Comparison of ENCODE assay signal across 32 cellular contexts in genomic region chr16:8257561-8257960, GRCh38.
"Had no signal": no experiment of that assay in that cellular context is flagged by ENCODE, and none has a peak within 500 bp of the region (broad histone marks: within the 10 kb centered on the region; RNA-seq: fewer than 3 reads in every experiment).

No MANE protein-coding gene starts in this region.

- ATAC-seq: activated CD8-positive, alpha-beta T cell treated with anti-CD3 and anti-CD28 coated beads for 36 hours; activated naive CD8-positive, alpha-beta T cell treated with anti-CD3 and anti-CD28 coated beads, Interleukin-2, amount 50 U/mL, for 24 hours had no signal

- H3K27ac ChIP-seq: ascending aorta, cardiac muscle cell, VCaP had no signal

- H3K4me3 ChIP-seq: ascending aorta, cardiac muscle cell had no signal

- H3K9me3 Mint-ChIP-seq: activated B cell treated with CpG ODN at 0.5 μM for 24 hours; activated CD4-positive, alpha-beta T cell treated with anti-CD3 and anti-CD28 coated beads, Interleukin-2, amount 10 ng/mL, durations not matched to agents 24 days and 14 days; activated CD8-positive, alpha-beta T cell treated with anti-CD3 and anti-CD28 coated beads for 36 hours; brain had no signal

- DNase-seq: activated B cell treated with CpG ODN at 0.5 μM for 24 hours; activated CD4-positive, alpha-beta memory T cell treated with anti-CD3 and anti-CD28 coated beads for 36 hours; activated CD4-positive, alpha-beta T cell treated with anti-CD3 and anti-CD28 coated beads for 4 hours; activated CD4-positive, alpha-beta T cell treated with anti-CD3 and anti-CD28 coated beads, Interleukin-2, amount 10 ng/mL, durations not matched to agents 24 days and 14 days; activated CD4-positive, alpha-beta T cell treated with anti-CD3 and anti-CD28 coated beads, Interleukin-2, amount 50 U/mL, for 1 hour; activated CD4-positive, alpha-beta T cell treated with anti-CD3 and anti-CD28 coated beads, Interleukin-2, amount 50 U/mL, for 4 hours; activated CD4-positive, CD25-positive, alpha-beta regulatory T cell treated with anti-CD3 and anti-CD28 coated beads, Interleukin-2, amount 50 U/mL, for 72 hours; activated CD8-positive, alpha-beta memory T cell treated with anti-CD3 and anti-CD28 coated beads, Interleukin-2, amount 50 U/mL, for 4 hours; activated CD8-positive, alpha-beta T cell treated with anti-CD3 and anti-CD28 coated beads for 36 hours; activated effector memory CD4-positive, alpha-beta T cell treated with Interleukin-2 at 50 U/mL for 16 hours; activated gamma-delta T cell; activated naive CD4-positive, alpha-beta T cell treated with anti-CD3 and anti-CD28 coated beads, Interleukin-2, amount 10 ng/mL, durations not matched to agents 7 days and 5 days; activated naive CD4-positive, alpha-beta T cell treated with Interleukin-2 at 50 U/mL for 16 hours; activated naive CD8-positive, alpha-beta T cell treated with anti-CD3 and anti-CD28 coated beads, Interleukin-2, amount 10 ng/mL, durations not matched to agents 7 days and 5 days; activated naive CD8-positive, alpha-beta T cell treated with anti-CD3 and anti-CD28 coated beads, Interleukin-2, amount 50 U/mL, for 24 hours; activated T-cell treated with anti-CD3 and anti-CD28 coated beads, Interleukin-2, amount 50 U/mL, for 24 hours; activated T-cell treated with anti-CD3 and anti-CD28 coated beads, Interleukin-2, amount 50 U/mL, for 48 hours; caudate nucleus; SW 1271; T-helper 1 cell; T-helper 2 cell; T-helper 9 cell had no signal

- H3K4me1 Mint-ChIP-seq: activated B cell treated with CpG ODN at 0.5 μM for 24 hours; activated CD4-positive, alpha-beta T cell treated with anti-CD3 and anti-CD28 coated beads, Interleukin-2, amount 10 ng/mL, durations not matched to agents 24 days and 14 days; activated naive CD4-positive, alpha-beta T cell treated with anti-CD3 and anti-CD28 coated beads, Interleukin-2, amount 10 ng/mL, durations not matched to agents 7 days and 5 days; activated naive CD4-positive, alpha-beta T cell treated with anti-CD3 and anti-CD28 coated beads, Interleukin-2, amount 50 U/mL, for 24 hours; activated naive CD8-positive, alpha-beta T cell treated with anti-CD3 and anti-CD28 coated beads, Interleukin-2, amount 10 ng/mL, durations not matched to agents 7 days and 5 days; activated naive CD8-positive, alpha-beta T cell treated with anti-CD3 and anti-CD28 coated beads, Interleukin-2, amount 50 U/mL, for 24 hours; brain; central memory CD8-positive, alpha-beta T cell had no signal

- H3K27me3 Mint-ChIP-seq: activated B cell treated with CpG ODN at 0.5 μM for 24 hours; activated CD4-positive, alpha-beta memory T cell treated with anti-CD3 and anti-CD28 coated beads for 36 hours; activated CD4-positive, alpha-beta T cell treated with anti-CD3 and anti-CD28 coated beads, Interleukin-2, amount 10 ng/mL, durations not matched to agents 24 days and 14 days; activated CD8-positive, alpha-beta T cell treated with anti-CD3 and anti-CD28 coated beads for 36 hours; activated naive CD4-positive, alpha-beta T cell treated with anti-CD3 and anti-CD28 coated beads, Interleukin-2, amount 10 ng/mL, durations not matched to agents 7 days and 5 days; activated naive CD4-positive, alpha-beta T cell treated with anti-CD3 and anti-CD28 coated beads, Interleukin-2, amount 50 U/mL, for 24 hours; activated naive CD8-positive, alpha-beta T cell; activated naive CD8-positive, alpha-beta T cell treated with anti-CD3 and anti-CD28 coated beads, Interleukin-2, amount 10 ng/mL, durations not matched to agents 7 days and 5 days; activated naive CD8-positive, alpha-beta T cell treated with anti-CD3 and anti-CD28 coated beads, Interleukin-2, amount 50 U/mL, for 24 hours; activated T-cell treated with anti-CD3 and anti-CD28 coated beads, Interleukin-2, amount 50 U/mL, for 24 hours; central memory CD8-positive, alpha-beta T cell had no signal

- H3K9me3 ChIP-seq: ascending aorta had no signal

- H3K4me3 Mint-ChIP-seq: activated B cell treated with CpG ODN at 0.5 μM for 24 hours; activated CD4-positive, alpha-beta memory T cell treated with anti-CD3 and anti-CD28 coated beads for 36 hours; activated CD4-positive, alpha-beta T cell treated with anti-CD3 and anti-CD28 coated beads, Interleukin-2, amount 10 ng/mL, durations not matched to agents 24 days and 14 days; activated CD8-positive, alpha-beta T cell treated with anti-CD3 and anti-CD28 coated beads for 36 hours; activated naive CD4-positive, alpha-beta T cell treated with anti-CD3 and anti-CD28 coated beads, Interleukin-2, amount 10 ng/mL, durations not matched to agents 7 days and 5 days; activated naive CD4-positive, alpha-beta T cell treated with anti-CD3 and anti-CD28 coated beads, Interleukin-2, amount 50 U/mL, for 24 hours; activated naive CD8-positive, alpha-beta T cell; activated naive CD8-positive, alpha-beta T cell treated with anti-CD3 and anti-CD28 coated beads, Interleukin-2, amount 10 ng/mL, durations not matched to agents 7 days and 5 days; activated naive CD8-positive, alpha-beta T cell treated with anti-CD3 and anti-CD28 coated beads, Interleukin-2, amount 50 U/mL, for 24 hours; activated T-cell treated with anti-CD3 and anti-CD28 coated beads, Interleukin-2, amount 50 U/mL, for 24 hours; brain; central memory CD8-positive, alpha-beta T cell; T-helper 1 cell treated with Interleukin-12 subunit alpha and Interleukin-12 subunit beta and Interleukin-4 antibody, amounts not matched to agents 30 μg/mL and 1 μg/mL, for 36 hours; T-helper 2 cell treated with Interferon-gamma antibody and Interleukin-4, amounts not matched to agents 5 μg/mL and 100 μg/mL, for 36 hours had no signal

- H3K36me3 ChIP-seq: ascending aorta, cardiac muscle cell had no signal

- H3K27me3 ChIP-seq: ascending aorta, cardiac muscle cell had no signal

- H3K4me1 ChIP-seq: ascending aorta had no signal

- H3K36me3 Mint-ChIP-seq: activated CD4-positive, alpha-beta memory T cell treated with anti-CD3 and anti-CD28 coated beads for 36 hours; activated naive CD4-positive, alpha-beta T cell treated with anti-CD3 and anti-CD28 coated beads, Interleukin-2, amount 10 ng/mL, durations not matched to agents 7 days and 5 days; activated naive CD4-positive, alpha-beta T cell treated with anti-CD3 and anti-CD28 coated beads, Interleukin-2, amount 50 U/mL, for 24 hours; activated naive CD8-positive, alpha-beta T cell treated with anti-CD3 and anti-CD28 coated beads, Interleukin-2, amount 10 ng/mL, durations not matched to agents 7 days and 5 days; brain had no signal

- H3K27ac Mint-ChIP-seq: activated B cell treated with CpG ODN at 0.5 μM for 24 hours; activated CD4-positive, alpha-beta memory T cell treated with anti-CD3 and anti-CD28 coated beads for 36 hours; activated CD4-positive, alpha-beta T cell treated with anti-CD3 and anti-CD28 coated beads, Interleukin-2, amount 10 ng/mL, durations not matched to agents 24 days and 14 days; activated CD8-positive, alpha-beta T cell treated with anti-CD3 and anti-CD28 coated beads for 36 hours; activated naive CD4-positive, alpha-beta T cell treated with anti-CD3 and anti-CD28 coated beads, Interleukin-2, amount 10 ng/mL, durations not matched to agents 7 days and 5 days; activated naive CD4-positive, alpha-beta T cell treated with anti-CD3 and anti-CD28 coated beads, Interleukin-2, amount 50 U/mL, for 24 hours; activated naive CD8-positive, alpha-beta T cell; activated naive CD8-positive, alpha-beta T cell treated with anti-CD3 and anti-CD28 coated beads, Interleukin-2, amount 10 ng/mL, durations not matched to agents 7 days and 5 days; activated naive CD8-positive, alpha-beta T cell treated with anti-CD3 and anti-CD28 coated beads, Interleukin-2, amount 50 U/mL, for 24 hours; activated T-cell treated with anti-CD3 and anti-CD28 coated beads, Interleukin-2, amount 50 U/mL, for 24 hours; activated T-helper 2 cell treated with anti-CD3 and anti-CD28 coated beads, Interferon-gamma antibody, Interleukin-2, Interleukin-4, amounts not matched to agents 10 μg/mL and 5 μg/mL and 100 μg/mL, durations not matched to agents 14 hours and 24 hours and 36 hours; brain; T-helper 1 cell treated with Interleukin-12 subunit alpha and Interleukin-12 subunit beta and Interleukin-4 antibody, amounts not matched to agents 30 μg/mL and 1 μg/mL, for 36 hours; T-helper 2 cell treated with Interferon-gamma antibody and Interleukin-4, amounts not matched to agents 5 μg/mL and 100 μg/mL, for 36 hours had no signal
